ENCODE assay signal across 8 cellular contexts in genomic region chr3:42547401-42547945, GRCh38. TPM values are rescaled to one million over a fixed set of nuclear protein-coding genes. Genes with fewer than 3 reads are reported as not detected.
DNase-seq lines count a peak whose midpoint lies in the region; ATAC-seq, FAIRE-seq and TF ChIP-seq lines count a peak whose summit lies in the region.

No MANE protein-coding gene starts in this region.

- H3K27me3 ChIP-seq in GM23338 (ENCODE audit: insufficient read depth) (no peaks in the 10 kb centered on the region), endothelial cell of umbilical vein (ENCODE audit: control insufficient read depth in 2 of 2, insufficient read depth in 2 of 2, low read length in 2 of 2) (no peaks in the 10 kb centered on the region)

- DNase-seq in COLO668 (lab: John Stamatoyannopoulos, UW; ENCODE audit: unreplicated experiment), result peak; percentile 54
- peak; percentile 89 for DNase-seq in GM23338 (ENCODE audit: low spot score)
- peak; percentile 7 for DNase-seq in NCI-H774 (lab: John Stamatoyannopoulos, UW)
- peak; percentile 69 for DNase-seq in activated CD8-positive, alpha-beta memory T cell treated with anti-CD3 and anti-CD28 coated beads, Interleukin-2, amount 10 ng/mL, durations not matched to agents 7 days and 5 days
- peak; percentile 57 for DNase-seq in endothelial cell of umbilical vein (ENCODE audit: low read depth, low spot score)
- peak; percentile 67 for DNase-seq in mucosa of gallbladder (ENCODE audit: low spot score)
- peak; percentile 82 for DNase-seq in stimulated activated CD8-positive, alpha-beta memory T cell treated with anti-CD3 and anti-CD28 coated beads, Interleukin-4, amount 100 ng/mL, for 48 hours

- H2AFZ ChIP-seq in GM23338, result no peak overlapping the region
- no peak overlapping the region for H2AFZ ChIP-seq in endothelial cell of umbilical vein (ENCODE audit: low read depth, low read length)

- no peaks in the 10 kb centered on the region; the same call in 1 of the 2 replicates for H4K20me1 ChIP-seq in GM23338 (replicated peaks; ENCODE audit: insufficient read depth)
- no peaks in the 10 kb centered on the region for H4K20me1 ChIP-seq in endothelial cell of umbilical vein (replicated peaks; ENCODE audit: control insufficient read depth, extremely low read depth, insufficient read depth, low read length)

- H3K79me2 ChIP-seq in GM23338 (replicated peaks; ENCODE audit: insufficient read depth) (no peaks in the 10 kb centered on the region), endothelial cell of umbilical vein (ENCODE audit: control insufficient read depth, insufficient read depth, low read length) (no peaks in the 10 kb centered on the region)

- H3K4me3 Mint-ChIP-seq in GM23338, result no peak overlapping the region
- H3K4me3 Mint-ChIP-seq in activated CD8-positive, alpha-beta memory T cell treated with anti-CD3 and anti-CD28 coated beads, Interleukin-2, amount 10 ng/mL, durations not matched to agents 7 days and 5 days, result no peak overlapping the region

- peak; percentile 87 for FAIRE-seq in endothelial cell of umbilical vein (lab: Jason Lieb, UNC)

- no peak overlapping the region for H3K9ac ChIP-seq in endothelial cell of umbilical vein (replicated peaks; ENCODE audit: extremely low read depth, insufficient read depth, low read length)

- dilution Hi-C loops in endothelial cell of umbilical vein (cut with MboI; ENCODE audit: extremely low pct_ligation_motif_present, low sequenced_read_pairs), result no loop called here

- H3K27ac ChIP-seq in GM23338 (ENCODE audit: low read depth) (no peak overlapping the region), endothelial cell of umbilical vein (ENCODE audit: insufficient read depth, low read depth, low read length) (no peak overlapping the region)

- BruUV-seq in endothelial cell of umbilical vein (replicated peaks; lab: Mats Ljungman, UMichigan), result no TSS peak

- no peaks in the 10 kb centered on the region; the same call in 2 of the 3 replicates for H3K9me3 Mint-ChIP-seq in GM23338
- H3K9me3 Mint-ChIP-seq in activated CD8-positive, alpha-beta memory T cell treated with anti-CD3 and anti-CD28 coated beads, Interleukin-2, amount 10 ng/mL, durations not matched to agents 7 days and 5 days (ENCODE audit: low read depth), result no peaks in the 10 kb centered on the region

- no peaks in the 10 kb centered on the region for H3K9me1 ChIP-seq in endothelial cell of umbilical vein (replicated peaks; ENCODE audit: control insufficient read depth, extremely low read depth, insufficient read depth, low read length)

- TF ChIP-seq POLR2A in endothelial cell of umbilical vein (IDR thresholded peaks at IDR 0.05; ENCODE audit: low read depth, low read length), result no peak

- H3K4me3 ChIP-seq in GM23338 (no peak overlapping the region), endothelial cell of umbilical vein (replicated peaks in 1 of 3; ENCODE audit: insufficient read depth in 1 of 3, low read depth in 1 of 3, low read length in 3 of 3) (no peak overlapping the region)

- CTCF ChIA-PET in activated CD8-positive, alpha-beta memory T cell treated with anti-CD3 and anti-CD28 coated beads, Interleukin-2, amount 10 ng/mL, durations not matched to agents 7 days and 5 days (lab: Charles Lee), result interaction anchor here (0.9 to 6.2 kb wide), 14 partner anchors 10 to 342 kb away, joined by 3 to 60 read pairs (median 4); partner anchors contain the start of genes NKTR and VIPR1
- CTCF ChIA-PET in endothelial cell of umbilical vein (lab: Charles Lee), result interaction anchor here (0.6 to 9.7 kb wide), 12 partner anchors 9 to 645 kb away, joined by 3 to 80 read pairs (median 7); partner anchors contain the start of gene VIPR1

- no peak overlapping the region for H3K4me2 ChIP-seq in GM23338
- no peak overlapping the region for H3K4me2 ChIP-seq in endothelial cell of umbilical vein (ENCODE audit: insufficient read depth, low read length)

- no peaks in the 10 kb centered on the region for H3K9me3 ChIP-seq in endothelial cell of umbilical vein (replicated peaks; ENCODE audit: control insufficient read depth, insufficient read depth, low read length)

- H3K27ac Mint-ChIP-seq in GM23338, result no peak overlapping the region
- no peak overlapping the region for H3K27ac Mint-ChIP-seq in activated CD8-positive, alpha-beta memory T cell treated with anti-CD3 and anti-CD28 coated beads, Interleukin-2, amount 10 ng/mL, durations not matched to agents 7 days and 5 days

- no peaks in the 10 kb centered on the region for H3K9me2 ChIP-seq in GM23338 (ENCODE audit: insufficient read depth)

- H3K36me3 Mint-ChIP-seq in GM23338 (ENCODE audit: low read depth), result peaks cover 12% of the 10 kb centered on the region
- H3K36me3 Mint-ChIP-seq in activated CD8-positive, alpha-beta memory T cell treated with anti-CD3 and anti-CD28 coated beads, Interleukin-2, amount 10 ng/mL, durations not matched to agents 7 days and 5 days, result peaks cover 8% of the 10 kb centered on the region

- TF ChIP-seq CTCF in GM23338 (conservative IDR thresholded peaks at IDR 0.05; ENCODE audit: low read depth in 2 of 2) (peak; percentile 93 to 98), endothelial cell of umbilical vein (IDR thresholded peaks at IDR 0.05; ENCODE audit: extremely low read depth in 1 of 2, insufficient read depth in 1 of 2, low read depth in 1 of 2, low read length in 2 of 2) (peak; percentile 95 to 96)

- no peaks in the 10 kb centered on the region for H3K4me1 ChIP-seq in GM23338 (ENCODE audit: insufficient read depth)
- H3K4me1 ChIP-seq in endothelial cell of umbilical vein (ENCODE audit: control insufficient read depth, extremely low read depth, insufficient read depth, low read length), result no peaks in the 10 kb centered on the region

- ATAC-seq in GM23338, result peak; percentile 94
- ATAC-seq in activated CD8-positive, alpha-beta memory T cell treated with anti-CD3 and anti-CD28 coated beads, Interleukin-2, amount 10 ng/mL, durations not matched to agents 7 days and 5 days, result peak; percentile 79
- no peak for ATAC-seq in HG03135 (IDR thresholded peaks at IDR 0.05; ENCODE audit: unreplicated experiment)

- H3K27me3 Mint-ChIP-seq in GM23338 (ENCODE audit: insufficient read depth, low read depth, poor library complexity), result peaks cover 2% of the 10 kb centered on the region
- H3K27me3 Mint-ChIP-seq in activated CD8-positive, alpha-beta memory T cell treated with anti-CD3 and anti-CD28 coated beads, Interleukin-2, amount 10 ng/mL, durations not matched to agents 7 days and 5 days, result no peaks in the 10 kb centered on the region

- H3K4me1 Mint-ChIP-seq in GM23338, result peaks cover 11% of the 10 kb centered on the region; the same call in 2 of the 3 replicates
- peaks cover 2% of the 10 kb centered on the region for H3K4me1 Mint-ChIP-seq in activated CD8-positive, alpha-beta memory T cell treated with anti-CD3 and anti-CD28 coated beads, Interleukin-2, amount 10 ng/mL, durations not matched to agents 7 days and 5 days

- intact Hi-C loops in endothelial cell of umbilical vein (cut with micrococcal nuclease), result loop anchor here (1.0 kb wide), 1 partner anchor 45 kb away; the partner anchor contains the start of gene VIPR1

- peaks cover 3% of the 10 kb centered on the region; the same call in 1 of the 2 replicates for H3K36me3 ChIP-seq in GM23338 (ENCODE audit: insufficient read depth)
- peaks cover 4% of the 10 kb centered on the region in 2 experiments for H3K36me3 ChIP-seq in endothelial cell of umbilical vein (ENCODE audit: control insufficient read depth in 2 of 2, extremely low read depth in 1 of 2, insufficient read depth in 2 of 2, low read length in 2 of 2)

- 0 out of 2 replicates have a peak, but pooled peaks cover 3% of the 10 kb centered on the region for H3F3A ChIP-seq in GM23338 (replicated peaks; ENCODE audit: low read depth)

- POLR2A ChIA-PET in endothelial cell of umbilical vein (lab: Charles Lee), result no interaction called here

RNA-seq across cellular contexts. Expression of gene SEC22C, which starts 34.3 kb away (rescaled TPM):
- total RNA-seq in GM23338 (2014; rRNA removed; shearing (Covaris generic)), result 48.3 and 52.3 TPM in 2 replicates
- polyA plus RNA-seq in GM23338 (2016; fragmentation: Nextera tagmentation; extraction: Ambion mirVana) (16.8 and 21.9 TPM in 2 replicates), endothelial cell of umbilical vein (32.9 and 43.9 TPM in 2 replicates)
- 10 to 100 TPM; 46.1 to 47.3 TPM for total RNA-seq in activated CD8-positive, alpha-beta memory T cell treated with anti-CD3 and anti-CD28 coated beads, Interleukin-2, amount 10 ng/mL, durations not matched to agents 7 days and 5 days
- total RNA-seq in endothelial cell of umbilical vein (60.7 and 61.9 TPM in 2 replicates), mucosa of gallbladder (37.0 TPM)
- 36.5 and 37.4 TPM in 2 replicates for polyA plus RNA-seq in endothelial cell of umbilical vein (2011; cell fraction: cytosol; rRNA removed)
- polyA plus RNA-seq in endothelial cell of umbilical vein (2011; cell fraction: nucleus; rRNA removed), result 51.9 and 57.1 TPM in 2 replicates
- 37.3 and 53.1 TPM in 2 replicates for polyA plus RNA-seq in endothelial cell of umbilical vein (2012)
- polyA minus RNA-seq in endothelial cell of umbilical vein, result 44.7 and 50.3 TPM in 2 replicates
- 15.2 TPM for polyA minus RNA-seq in endothelial cell of umbilical vein (2011; cell fraction: cytosol; rRNA and poly(A)+ RNA removed)
- 24.0 and 24.3 TPM in 2 replicates for polyA minus RNA-seq in endothelial cell of umbilical vein (2011; cell fraction: nucleus; rRNA and poly(A)+ RNA removed)

RNA-seq across cellular contexts. Expression of gene SS18L2, which starts 43.2 kb away (rescaled TPM):
- total RNA-seq in GM23338 (2014; rRNA removed; shearing (Covaris generic)), result 75.2 and 75.3 TPM in 2 replicates
- 228 and 241 TPM in 2 replicates for polyA plus RNA-seq in GM23338 (2016; fragmentation: Nextera tagmentation; extraction: Ambion mirVana)
- total RNA-seq in activated CD8-positive, alpha-beta memory T cell treated with anti-CD3 and anti-CD28 coated beads, Interleukin-2, amount 10 ng/mL, durations not matched to agents 7 days and 5 days, result 10 to 100 TPM; 59.3 to 71.9 TPM
- 28.6 and 32.4 TPM in 2 replicates for total RNA-seq in endothelial cell of umbilical vein
- polyA plus RNA-seq in endothelial cell of umbilical vein, result 14.5 and 20.3 TPM in 2 replicates
- 29.4 and 29.9 TPM in 2 replicates for polyA plus RNA-seq in endothelial cell of umbilical vein (2011; cell fraction: cytosol; rRNA removed)
- 14.6 and 18.4 TPM in 2 replicates for polyA plus RNA-seq in endothelial cell of umbilical vein (2011; cell fraction: nucleus; rRNA removed)
- 34.1 and 53.8 TPM in 2 replicates for polyA plus RNA-seq in endothelial cell of umbilical vein (2012)
- polyA minus RNA-seq in endothelial cell of umbilical vein, result 11.7 and 19.5 TPM in 2 replicates
- polyA minus RNA-seq in endothelial cell of umbilical vein (2011; cell fraction: cytosol; rRNA and poly(A)+ RNA removed), result 12.2 TPM
- 3.1 and 7.0 TPM in 2 replicates for polyA minus RNA-seq in endothelial cell of umbilical vein (2011; cell fraction: nucleus; rRNA and poly(A)+ RNA removed)
- total RNA-seq in mucosa of gallbladder, result 20.3 TPM

RNA-seq across cellular contexts. Expression of gene VIPR1, which starts 45.0 kb away (rescaled TPM):
- 13.9 and 19.3 TPM in 2 replicates for total RNA-seq in GM23338 (2014; rRNA removed; shearing (Covaris generic))
- polyA plus RNA-seq in GM23338 (2016; fragmentation: Nextera tagmentation; extraction: Ambion mirVana), result 4.9 and 6.3 TPM in 2 replicates
- 1 to 10 TPM in 1 of 2 experiments, under 1 TPM in 1; 0.14 to 1.9 TPM for total RNA-seq in activated CD8-positive, alpha-beta memory T cell treated with anti-CD3 and anti-CD28 coated beads, Interleukin-2, amount 10 ng/mL, durations not matched to agents 7 days and 5 days
- 0.67 and 3.8 TPM in 2 replicates for total RNA-seq in endothelial cell of umbilical vein
- polyA plus RNA-seq in endothelial cell of umbilical vein, result 4.7 and 5.2 TPM in 2 replicates
- polyA plus RNA-seq in endothelial cell of umbilical vein (2011; cell fraction: cytosol; rRNA removed), result 1.6 and 2.3 TPM in 2 replicates
- 11.5 and 12.7 TPM in 2 replicates for polyA plus RNA-seq in endothelial cell of umbilical vein (2011; cell fraction: nucleus; rRNA removed)
- polyA plus RNA-seq in endothelial cell of umbilical vein (2012), result 0.11 and 0.30 TPM in 2 replicates
- polyA minus RNA-seq in endothelial cell of umbilical vein, result 5.8 and 6.5 TPM in 2 replicates
- not detected for polyA minus RNA-seq in endothelial cell of umbilical vein (2011; cell fraction: cytosol; rRNA and poly(A)+ RNA removed)
- 4.2 and 5.0 TPM in 2 replicates for polyA minus RNA-seq in endothelial cell of umbilical vein (2011; cell fraction: nucleus; rRNA and poly(A)+ RNA removed)
- 91.7 TPM for total RNA-seq in mucosa of gallbladder

RNA-seq across cellular contexts. Expression of gene NKTR, which starts 53.0 kb away (rescaled TPM):
- 88.2 and 117 TPM in 2 replicates for total RNA-seq in GM23338 (2014; rRNA removed; shearing (Covaris generic))
- 68.7 and 81.3 TPM in 2 replicates for polyA plus RNA-seq in GM23338 (2016; fragmentation: Nextera tagmentation; extraction: Ambion mirVana)
- total RNA-seq in activated CD8-positive, alpha-beta memory T cell treated with anti-CD3 and anti-CD28 coated beads, Interleukin-2, amount 10 ng/mL, durations not matched to agents 7 days and 5 days, result 100 to 1,000 TPM in 1 of 2 experiments, 10 to 100 TPM in 1; 76.0 to 120 TPM
- total RNA-seq in endothelial cell of umbilical vein, result 92.6 and 99.0 TPM in 2 replicates
- 22.3 and 27.4 TPM in 2 replicates for polyA plus RNA-seq in endothelial cell of umbilical vein
- 8.7 and 14.4 TPM in 2 replicates for polyA plus RNA-seq in endothelial cell of umbilical vein (2011; cell fraction: cytosol; rRNA removed)
- 257 and 378 TPM in 2 replicates for polyA plus RNA-seq in endothelial cell of umbilical vein (2011; cell fraction: nucleus; rRNA removed)
- polyA plus RNA-seq in endothelial cell of umbilical vein (2012), result 35.0 and 49.7 TPM in 2 replicates
- polyA minus RNA-seq in endothelial cell of umbilical vein, result 51.7 and 60.7 TPM in 2 replicates
- polyA minus RNA-seq in endothelial cell of umbilical vein (2011; cell fraction: cytosol; rRNA and poly(A)+ RNA removed), result 23.9 TPM
- polyA minus RNA-seq in endothelial cell of umbilical vein (2011; cell fraction: nucleus; rRNA and poly(A)+ RNA removed), result 197 and 292 TPM in 2 replicates
- 55.5 TPM for total RNA-seq in mucosa of gallbladder

Comparison
In these comparisons a context has a peak if more than half of its experiments do, and no peak if none do; other contexts are left out.
1. DNase-seq: peak in every context shown above with its lines; median percentile 89 in GM23338; 82 in stimulated activated CD8-positive, alpha-beta memory T cell treated with anti-CD3 and anti-CD28 coated beads, Interleukin-4, amount 100 ng/mL, for 48 hours; 69 in activated CD8-positive, alpha-beta memory T cell treated with anti-CD3 and anti-CD28 coated beads, Interleukin-2, amount 10 ng/mL, durations not matched to agents 7 days and 5 days; 67 in mucosa of gallbladder; 57 in endothelial cell of umbilical vein; 54 in COLO668; 7 in NCI-H774.